ENCODE assay signal across 1 cellular context in the genomic region with DNA sequence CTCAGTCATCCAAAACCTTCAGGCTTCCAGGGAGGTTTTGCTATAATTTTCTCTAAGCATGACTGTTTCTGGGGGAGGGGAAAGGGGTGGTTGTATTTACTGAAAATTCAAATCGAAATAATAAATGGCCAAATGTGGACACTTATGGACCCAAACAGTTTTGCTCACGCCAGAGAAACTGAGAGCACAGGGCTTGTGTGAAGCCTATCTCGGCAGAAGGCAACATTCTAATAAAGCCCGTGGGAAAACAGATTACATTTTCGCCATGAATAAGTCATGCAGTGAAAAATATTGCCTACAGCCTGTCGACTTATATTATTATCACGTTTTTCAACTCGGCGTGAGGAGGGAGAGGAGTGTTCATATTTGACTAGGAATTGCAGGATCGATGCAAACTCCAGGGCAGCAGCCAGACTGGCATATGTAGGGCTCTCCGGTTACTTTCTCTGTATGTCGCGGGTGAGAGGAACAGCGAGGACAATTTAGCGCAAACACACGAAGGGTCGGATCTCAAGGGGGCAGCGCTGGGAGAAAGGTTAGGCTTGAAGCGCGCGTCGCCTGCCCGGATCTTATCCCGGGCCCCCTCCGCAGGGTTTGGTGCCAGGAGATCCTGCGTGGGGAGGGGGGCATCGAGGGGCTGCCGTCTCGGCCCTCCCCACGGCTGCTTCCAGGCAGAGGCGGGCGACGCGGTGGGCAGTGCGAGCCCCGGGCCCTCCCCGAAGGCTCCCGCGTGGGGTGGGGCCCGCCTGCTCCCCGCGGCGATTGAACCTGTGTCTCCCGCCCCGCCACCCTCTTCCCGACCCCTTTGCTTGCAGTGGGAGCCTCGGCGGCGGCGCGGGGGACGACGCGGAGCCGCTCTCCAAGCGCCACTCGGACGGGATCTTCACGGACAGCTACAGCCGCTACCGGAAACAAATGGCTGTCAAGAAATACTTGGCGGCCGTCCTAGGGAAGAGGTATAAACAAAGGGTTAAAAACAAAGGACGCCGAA.
TF ChIP-seq lines count a peak whose summit lies in the region.

No MANE protein-coding gene starts in this region.

TF ChIP-seq in H1, 55 proteins besides CTCF, POLR2A, EP300 and RAD21 (continued from another document):
- TF ChIP-seq CREB1 (IDR thresholded peaks at IDR 0.05): no peak
- no peak for TF ChIP-seq HDAC2 (IDR thresholded peaks at IDR 0.05; ENCODE audit: borderline replicate concordance in 1 of 2, low read depth in 2 of 2, low read length in 2 of 2)
- TF ChIP-seq YY1 (IDR thresholded peaks at IDR 0.05; ENCODE audit: low read depth, low read length): 0 out of 2 replicates have a peak, but pooled peaks have one; percentile 21
- TF ChIP-seq RNF2 (IDR thresholded peaks at IDR 0.05; ENCODE audit: borderline replicate concordance, low read depth, low read length, missing control alignments, poor library complexity, severe bottlenecking): peak; percentile 78
- peak; percentile 84 for TF ChIP-seq EZH2 (IDR thresholded peaks at IDR 0.05; ENCODE audit: low read depth, low read length, severe bottlenecking)
- no peak for TF ChIP-seq JUN (IDR thresholded peaks at IDR 0.05; ENCODE audit: low read depth, low read length)
- TF ChIP-seq SUZ12 (IDR thresholded peaks at IDR 0.05; ENCODE audit: low read length): peak; percentile 92
- TF ChIP-seq SIN3A (conservative IDR thresholded peaks at IDR 0.05 in 1 of 2, IDR thresholded peaks at IDR 0.05 in 1 of 2; ENCODE audit: low read depth in 1 of 2, low read length in 2 of 2): no peak
- TF ChIP-seq BACH1 (IDR thresholded peaks at IDR 0.05; ENCODE audit: low read length): no peak
- no peak for TF ChIP-seq TAF7 (optimal IDR thresholded peaks at IDR 0.05; ENCODE audit: borderline replicate concordance, low read depth, low read length)
- TF ChIP-seq NRF1 (IDR thresholded peaks at IDR 0.05; ENCODE audit: low read depth, low read length): no peak
- TF ChIP-seq, protein P1, sequence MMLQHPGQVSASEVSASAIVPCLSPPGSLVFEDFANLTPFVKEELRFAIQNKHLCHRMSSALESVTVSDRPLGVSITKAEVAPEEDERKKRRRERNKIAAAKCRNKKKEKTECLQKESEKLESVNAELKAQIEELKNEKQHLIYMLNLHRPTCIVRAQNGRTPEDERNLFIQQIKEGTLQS (IDR thresholded peaks at IDR 0.05; ENCODE audit: insufficient read depth, low read depth, low read length): no peak
- no peak for TF ChIP-seq HDAC6 (IDR thresholded peaks at IDR 0.05; ENCODE audit: low read depth, low read length)
- TF ChIP-seq ASH2L (IDR thresholded peaks at IDR 0.05; ENCODE audit: low read length): peak; percentile 34
- no peak for TF ChIP-seq RBBP5 (IDR thresholded peaks at IDR 0.05; ENCODE audit: borderline replicate concordance, low read depth, low read length)
- no peak for TF ChIP-seq SP2 (IDR thresholded peaks at IDR 0.05; ENCODE audit: low read length)
- TF ChIP-seq, protein P2, sequence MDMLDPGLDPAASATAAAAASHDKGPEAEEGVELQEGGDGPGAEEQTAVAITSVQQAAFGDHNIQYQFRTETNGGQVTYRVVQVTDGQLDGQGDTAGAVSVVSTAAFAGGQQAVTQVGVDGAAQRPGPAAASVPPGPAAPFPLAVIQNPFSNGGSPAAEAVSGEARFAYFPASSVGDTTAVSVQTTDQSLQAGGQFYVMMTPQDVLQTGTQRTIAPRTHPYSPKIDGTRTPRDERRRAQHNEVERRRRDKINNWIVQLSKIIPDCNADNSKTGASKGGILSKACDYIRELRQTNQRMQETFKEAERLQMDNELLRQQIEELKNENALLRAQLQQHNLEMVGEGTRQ (IDR thresholded peaks at IDR 0.05; ENCODE audit: low read length): no peak
- no peak for TF ChIP-seq BRCA1 (IDR thresholded peaks at IDR 0.05; ENCODE audit: low read depth, low read length)
- no peak for TF ChIP-seq CEBPB (IDR thresholded peaks at IDR 0.05; ENCODE audit: low read depth, low read length)
- TF ChIP-seq CHD2 (IDR thresholded peaks at IDR 0.05; ENCODE audit: low read length): no peak
- TF ChIP-seq, protein P3, sequence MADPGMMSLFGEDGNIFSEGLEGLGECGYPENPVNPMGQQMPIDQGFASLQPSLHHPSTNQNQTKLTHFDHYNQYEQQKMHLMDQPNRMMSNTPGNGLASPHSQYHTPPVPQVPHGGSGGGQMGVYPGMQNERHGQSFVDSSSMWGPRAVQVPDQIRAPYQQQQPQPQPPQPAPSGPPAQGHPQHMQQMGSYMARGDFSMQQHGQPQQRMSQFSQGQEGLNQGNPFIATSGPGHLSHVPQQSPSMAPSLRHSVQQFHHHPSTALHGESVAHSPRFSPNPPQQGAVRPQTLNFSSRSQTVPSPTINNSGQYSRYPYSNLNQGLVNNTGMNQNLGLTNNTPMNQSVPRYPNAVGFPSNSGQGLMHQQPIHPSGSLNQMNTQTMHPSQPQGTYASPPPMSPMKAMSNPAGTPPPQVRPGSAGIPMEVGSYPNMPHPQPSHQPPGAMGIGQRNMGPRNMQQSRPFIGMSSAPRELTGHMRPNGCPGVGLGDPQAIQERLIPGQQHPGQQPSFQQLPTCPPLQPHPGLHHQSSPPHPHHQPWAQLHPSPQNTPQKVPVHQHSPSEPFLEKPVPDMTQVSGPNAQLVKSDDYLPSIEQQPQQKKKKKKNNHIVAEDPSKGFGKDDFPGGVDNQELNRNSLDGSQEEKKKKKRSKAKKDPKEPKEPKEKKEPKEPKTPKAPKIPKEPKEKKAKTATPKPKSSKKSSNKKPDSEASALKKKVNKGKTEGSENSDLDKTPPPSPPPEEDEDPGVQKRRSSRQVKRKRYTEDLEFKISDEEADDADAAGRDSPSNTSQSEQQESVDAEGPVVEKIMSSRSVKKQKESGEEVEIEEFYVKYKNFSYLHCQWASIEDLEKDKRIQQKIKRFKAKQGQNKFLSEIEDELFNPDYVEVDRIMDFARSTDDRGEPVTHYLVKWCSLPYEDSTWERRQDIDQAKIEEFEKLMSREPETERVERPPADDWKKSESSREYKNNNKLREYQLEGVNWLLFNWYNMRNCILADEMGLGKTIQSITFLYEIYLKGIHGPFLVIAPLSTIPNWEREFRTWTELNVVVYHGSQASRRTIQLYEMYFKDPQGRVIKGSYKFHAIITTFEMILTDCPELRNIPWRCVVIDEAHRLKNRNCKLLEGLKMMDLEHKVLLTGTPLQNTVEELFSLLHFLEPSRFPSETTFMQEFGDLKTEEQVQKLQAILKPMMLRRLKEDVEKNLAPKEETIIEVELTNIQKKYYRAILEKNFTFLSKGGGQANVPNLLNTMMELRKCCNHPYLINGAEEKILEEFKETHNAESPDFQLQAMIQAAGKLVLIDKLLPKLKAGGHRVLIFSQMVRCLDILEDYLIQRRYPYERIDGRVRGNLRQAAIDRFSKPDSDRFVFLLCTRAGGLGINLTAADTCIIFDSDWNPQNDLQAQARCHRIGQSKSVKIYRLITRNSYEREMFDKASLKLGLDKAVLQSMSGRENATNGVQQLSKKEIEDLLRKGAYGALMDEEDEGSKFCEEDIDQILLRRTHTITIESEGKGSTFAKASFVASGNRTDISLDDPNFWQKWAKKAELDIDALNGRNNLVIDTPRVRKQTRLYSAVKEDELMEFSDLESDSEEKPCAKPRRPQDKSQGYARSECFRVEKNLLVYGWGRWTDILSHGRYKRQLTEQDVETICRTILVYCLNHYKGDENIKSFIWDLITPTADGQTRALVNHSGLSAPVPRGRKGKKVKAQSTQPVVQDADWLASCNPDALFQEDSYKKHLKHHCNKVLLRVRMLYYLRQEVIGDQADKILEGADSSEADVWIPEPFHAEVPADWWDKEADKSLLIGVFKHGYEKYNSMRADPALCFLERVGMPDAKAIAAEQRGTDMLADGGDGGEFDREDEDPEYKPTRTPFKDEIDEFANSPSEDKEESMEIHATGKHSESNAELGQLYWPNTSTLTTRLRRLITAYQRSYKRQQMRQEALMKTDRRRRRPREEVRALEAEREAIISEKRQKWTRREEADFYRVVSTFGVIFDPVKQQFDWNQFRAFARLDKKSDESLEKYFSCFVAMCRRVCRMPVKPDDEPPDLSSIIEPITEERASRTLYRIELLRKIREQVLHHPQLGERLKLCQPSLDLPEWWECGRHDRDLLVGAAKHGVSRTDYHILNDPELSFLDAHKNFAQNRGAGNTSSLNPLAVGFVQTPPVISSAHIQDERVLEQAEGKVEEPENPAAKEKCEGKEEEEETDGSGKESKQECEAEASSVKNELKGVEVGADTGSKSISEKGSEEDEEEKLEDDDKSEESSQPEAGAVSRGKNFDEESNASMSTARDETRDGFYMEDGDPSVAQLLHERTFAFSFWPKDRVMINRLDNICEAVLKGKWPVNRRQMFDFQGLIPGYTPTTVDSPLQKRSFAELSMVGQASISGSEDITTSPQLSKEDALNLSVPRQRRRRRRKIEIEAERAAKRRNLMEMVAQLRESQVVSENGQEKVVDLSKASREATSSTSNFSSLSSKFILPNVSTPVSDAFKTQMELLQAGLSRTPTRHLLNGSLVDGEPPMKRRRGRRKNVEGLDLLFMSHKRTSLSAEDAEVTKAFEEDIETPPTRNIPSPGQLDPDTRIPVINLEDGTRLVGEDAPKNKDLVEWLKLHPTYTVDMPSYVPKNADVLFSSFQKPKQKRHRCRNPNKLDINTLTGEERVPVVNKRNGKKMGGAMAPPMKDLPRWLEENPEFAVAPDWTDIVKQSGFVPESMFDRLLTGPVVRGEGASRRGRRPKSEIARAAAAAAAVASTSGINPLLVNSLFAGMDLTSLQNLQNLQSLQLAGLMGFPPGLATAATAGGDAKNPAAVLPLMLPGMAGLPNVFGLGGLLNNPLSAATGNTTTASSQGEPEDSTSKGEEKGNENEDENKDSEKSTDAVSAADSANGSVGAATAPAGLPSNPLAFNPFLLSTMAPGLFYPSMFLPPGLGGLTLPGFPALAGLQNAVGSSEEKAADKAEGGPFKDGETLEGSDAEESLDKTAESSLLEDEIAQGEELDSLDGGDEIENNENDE (IDR thresholded peaks at IDR 0.05; ENCODE audit: insufficient replicate concordance, low read length): no peak
- TF ChIP-seq SAP30 (IDR thresholded peaks at IDR 0.05; ENCODE audit: insufficient read depth, insufficient replicate concordance, low read length): no peak
- TF ChIP-seq, protein P4, sequence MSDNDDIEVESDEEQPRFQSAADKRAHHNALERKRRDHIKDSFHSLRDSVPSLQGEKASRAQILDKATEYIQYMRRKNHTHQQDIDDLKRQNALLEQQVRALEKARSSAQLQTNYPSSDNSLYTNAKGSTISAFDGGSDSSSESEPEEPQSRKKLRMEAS (IDR thresholded peaks at IDR 0.05): no peak
TF ChIP-seq in H1: peak in this region for 6.
